13 cellular contexts compared by ENCODE assay signal in genomic region chr6:52566201-52566600, GRCh38. TPM values are rescaled to one million over a fixed set of nuclear protein-coding genes. Genes with fewer than 3 reads are reported as not detected.
DNase-seq lines count a peak whose midpoint lies in the region; ATAC-seq, FAIRE-seq and TF ChIP-seq lines count a peak whose summit lies in the region.
"Had no signal": no experiment of that assay in that cellular context is flagged by ENCODE, and none has a peak within 500 bp of the region (broad histone marks: within the 10 kb centered on the region; RNA-seq: fewer than 3 reads in every experiment).

No MANE protein-coding gene starts in this region.

- H2AFZ ChIP-seq in astrocyte (ENCODE audit: low read depth, low read length) (no peak overlapping the region), neural progenitor cell (replicated peaks) (no peak overlapping the region)

- no peak overlapping the region for H3K27ac Mint-ChIP-seq in activated CD8-positive, alpha-beta memory T cell treated with anti-CD3 and anti-CD28 coated beads, Interleukin-2, amount 10 ng/mL, durations not matched to agents 7 days and 5 days
- H3K27ac Mint-ChIP-seq in astrocyte (ENCODE audit: unreplicated experiment) (peak overlapping the region; percentile 73), neural progenitor cell (no peak overlapping the region)
- H3K27ac Mint-ChIP-seq: activated T-cell treated with anti-CD3 and anti-CD28 coated beads, Interleukin-2, amount 50 U/mL, for 72 hours had no signal

- H3K27me3 Mint-ChIP-seq in activated CD8-positive, alpha-beta memory T cell treated with anti-CD3 and anti-CD28 coated beads, Interleukin-2, amount 10 ng/mL, durations not matched to agents 7 days and 5 days, result no peaks in the 10 kb centered on the region
- H3K27me3 Mint-ChIP-seq in astrocyte (ENCODE audit: low read depth, unreplicated experiment) (no peaks in the 10 kb centered on the region), neural progenitor cell (ENCODE audit: insufficient read depth, low read depth) (peaks cover 2% of the 10 kb centered on the region)

- H3K27ac ChIP-seq in astrocyte (ENCODE audit: low read depth, low read length), result peak overlapping the region; percentile 83
- H3K27ac ChIP-seq in transverse colon, result peak overlapping the region in 3 of 4 donors; percentile 13 to 50 (median 36)
- H3K27ac ChIP-seq in neural progenitor cell, result no peak overlapping the region

- H3K9me3 ChIP-seq in astrocyte (ENCODE audit: insufficient read depth, low read depth, low read length), result no peaks in the 10 kb centered on the region
- no peaks in the 10 kb centered on the region for H3K9me3 ChIP-seq in transverse colon
- no peaks in the 10 kb centered on the region for H3K9me3 ChIP-seq in neural progenitor cell (ENCODE audit: low read depth)

- TF ChIP-seq CTCF in astrocyte (IDR thresholded peaks at IDR 0.05; ENCODE audit: insufficient read depth, low read depth, low read length), result no peak
- no peak for TF ChIP-seq CTCF in transverse colon (IDR thresholded peaks at IDR 0.05)
- TF ChIP-seq CTCF in neural progenitor cell (IDR thresholded peaks at IDR 0.05), result no peak

- FAIRE-seq in astrocyte (lab: Jason Lieb, UNC), result no peak
- FAIRE-seq: A204.1, G401.6 had no signal

- no peaks in the 10 kb centered on the region for H3F3A ChIP-seq in neural progenitor cell (ENCODE audit: low read depth)

- ATAC-seq in activated CD8-positive, alpha-beta memory T cell treated with anti-CD3 and anti-CD28 coated beads, Interleukin-2, amount 10 ng/mL, durations not matched to agents 7 days and 5 days, result peak; percentile 23
- peak; percentile 46 for ATAC-seq in HG02938 (IDR thresholded peaks at IDR 0.05; ENCODE audit: unreplicated experiment)
- ATAC-seq: activated T-cell treated with anti-CD3 and anti-CD28 coated beads, Interleukin-2, amount 50 U/mL, for 72 hours had no signal

- H3K4me1 Mint-ChIP-seq in activated CD8-positive, alpha-beta memory T cell treated with anti-CD3 and anti-CD28 coated beads, Interleukin-2, amount 10 ng/mL, durations not matched to agents 7 days and 5 days, result peaks cover 13% of the 10 kb centered on the region
- H3K4me1 Mint-ChIP-seq in astrocyte (ENCODE audit: low read depth, unreplicated experiment), result peaks cover 50% of the 10 kb centered on the region
- H3K4me1 Mint-ChIP-seq in neural progenitor cell, result peaks cover 43% of the 10 kb centered on the region

- H3K79me2 ChIP-seq in astrocyte (ENCODE audit: insufficient read depth, low read length) (peaks cover 97% of the 10 kb centered on the region), neural progenitor cell (ENCODE audit: low read depth) (peaks cover 87% of the 10 kb centered on the region)

- 66 to 83% methylated on average over 1 to 2 of the region's 2 CpGs for WGBS in transverse colon (ENCODE audit: low coverage in 1 of 2), 2 donors

- no peak for TF ChIP-seq EP300 in transverse colon (IDR thresholded peaks at IDR 0.05; ENCODE audit: low read depth)

- no peak for TF ChIP-seq POLR2A in transverse colon (IDR thresholded peaks at IDR 0.05)

- H3K4me1 ChIP-seq in astrocyte (ENCODE audit: insufficient read depth, low read length), result peaks cover 47% of the 10 kb centered on the region
- H3K4me1 ChIP-seq in transverse colon, result peaks cover 0 to 51% (median 31%) of the 10 kb centered on the region in 4 donors
- H3K4me1 ChIP-seq in neural progenitor cell, result peaks cover 28% of the 10 kb centered on the region

- no peaks in the 10 kb centered on the region for H3K27me3 ChIP-seq in astrocyte (ENCODE audit: insufficient read depth, low read length)
- no peaks in the 10 kb centered on the region for H3K27me3 ChIP-seq in transverse colon
- no peaks in the 10 kb centered on the region for H3K27me3 ChIP-seq in neural progenitor cell

- DNase-seq in activated CD8-positive, alpha-beta memory T cell treated with anti-CD3 and anti-CD28 coated beads, Interleukin-2, amount 10 ng/mL, durations not matched to agents 7 days and 5 days, result no peak
- DNase-seq in activated CD8-positive, alpha-beta memory T cell treated with anti-CD3 and anti-CD28 coated beads, Interleukin-2, amount 50 U/mL, for 48 hours, result no peak
- DNase-seq in astrocyte (ENCODE audit: low read depth) (no peak), transverse colon (no peak), HCEC 1CT (no peak), NCI-H1105 treated with DMSO at 0.1 percent for 48 hours (lab: John Stamatoyannopoulos, UW) (no peak), neural progenitor cell (ENCODE audit: low spot score) (no peak)
- DNase-seq: activated T-cell treated with anti-CD3 and anti-CD28 coated beads, Interleukin-2, amount 50 U/mL, for 72 hours; NCI-H1436 treated with DMSO at 0.1 percent for 48 hours; stimulated activated naive CD4-positive, alpha-beta T cell treated with Interleukin-2 at 50 U/mL for 16 hours had no signal

- H3K4me3 ChIP-seq in astrocyte (ENCODE audit: insufficient read depth, low read depth, low read length), result no peak overlapping the region
- no peak overlapping the region for H3K4me3 ChIP-seq in transverse colon
- H3K4me3 ChIP-seq in neural progenitor cell, result no peak overlapping the region

- H3K4me3 Mint-ChIP-seq in activated CD8-positive, alpha-beta memory T cell treated with anti-CD3 and anti-CD28 coated beads, Interleukin-2, amount 10 ng/mL, durations not matched to agents 7 days and 5 days, result no peak overlapping the region
- H3K4me3 Mint-ChIP-seq in astrocyte (ENCODE audit: unreplicated experiment), result peak overlapping the region; percentile 63
- H3K4me3 Mint-ChIP-seq in neural progenitor cell, result no peak overlapping the region
- H3K4me3 Mint-ChIP-seq: activated T-cell treated with anti-CD3 and anti-CD28 coated beads, Interleukin-2, amount 50 U/mL, for 72 hours had no signal

- H4K20me1 ChIP-seq in astrocyte (ENCODE audit: insufficient read depth, low read length) (peaks cover 84% of the 10 kb centered on the region), neural progenitor cell (ENCODE audit: low read depth) (peaks cover 10% of the 10 kb centered on the region)

- CTCF ChIA-PET in activated CD8-positive, alpha-beta memory T cell treated with anti-CD3 and anti-CD28 coated beads, Interleukin-2, amount 10 ng/mL, durations not matched to agents 7 days and 5 days (lab: Charles Lee), result interaction anchor here (1.5 kb wide), 1 partner anchor 151 kb away, joined by 3 read pairs; no protein-coding TSS in a partner anchor

- H3K36me3 ChIP-seq in astrocyte (ENCODE audit: insufficient read depth, low read length) (no peaks in the 10 kb centered on the region), transverse colon (no peaks in the 10 kb centered on the region), neural progenitor cell (no peaks in the 10 kb centered on the region)

- intact Hi-C loops in transverse colon (cut with DNase I; ENCODE audit: low total_unique reads), result loop anchor here (5.0 kb wide), 1 partner anchor 44 kb away; no protein-coding TSS in a partner anchor

- in situ Hi-C loops in transverse colon (cut with MboI; ENCODE audit: low pct_ligation_motif_present in 1 of 4, low pct_unique_long_range_greater_than_20kb in 1 of 4, low sequenced_read_pairs in 3 of 4), result no loop called here

- H3K9me3 Mint-ChIP-seq in activated CD8-positive, alpha-beta memory T cell treated with anti-CD3 and anti-CD28 coated beads, Interleukin-2, amount 10 ng/mL, durations not matched to agents 7 days and 5 days (ENCODE audit: low read depth), result no peaks in the 10 kb centered on the region
- H3K9me3 Mint-ChIP-seq in astrocyte (ENCODE audit: unreplicated experiment), result no peaks in the 10 kb centered on the region
- H3K9me3 Mint-ChIP-seq in neural progenitor cell, result no peaks in the 10 kb centered on the region
- H3K9me3 Mint-ChIP-seq: activated T-cell treated with anti-CD3 and anti-CD28 coated beads, Interleukin-2, amount 50 U/mL, for 72 hours had no signal

- peak overlapping the region; percentile 21 for H3K4me2 ChIP-seq in astrocyte (ENCODE audit: low read length)
- no peak overlapping the region for H3K4me2 ChIP-seq in neural progenitor cell

- H3K9ac ChIP-seq in astrocyte (ENCODE audit: low read length) (peak overlapping the region; percentile 44), neural progenitor cell (no peak overlapping the region)

- H3K36me3 Mint-ChIP-seq in activated CD8-positive, alpha-beta memory T cell treated with anti-CD3 and anti-CD28 coated beads, Interleukin-2, amount 10 ng/mL, durations not matched to agents 7 days and 5 days, result no peaks in the 10 kb centered on the region
- H3K36me3 Mint-ChIP-seq in astrocyte (ENCODE audit: low read depth, unreplicated experiment) (peaks cover 5% of the 10 kb centered on the region), neural progenitor cell (peaks cover 17% of the 10 kb centered on the region)

RNA-seq across cellular contexts. Expression of gene TRAM2, which starts 10.7 kb away (rescaled TPM):
- 1 to 10 TPM; 1.7 to 2.8 TPM for total RNA-seq in activated CD8-positive, alpha-beta memory T cell treated with anti-CD3 and anti-CD28 coated beads, Interleukin-2, amount 10 ng/mL, durations not matched to agents 7 days and 5 days
- 88.7 and 93.4 TPM in 2 replicates for total RNA-seq in astrocyte
- total RNA-seq in transverse colon, result 10 to 100 TPM in 2 of 4 donors, 1 to 10 TPM in 2; 8.4 to 15.4 (median 11.7) TPM
- 12.3 and 15.5 TPM in 2 replicates for total RNA-seq in neural progenitor cell (ENCODE audit: low replicate concordance)
